Comparison of ENCODE assay signal across 20 cellular contexts in genomic region chr11:61596539-61596938, GRCh38. TPM values are rescaled to one million over a fixed set of nuclear protein-coding genes. Genes with fewer than 3 reads are reported as not detected.
A peak's percentile ranks its signal among the peaks of the same experiment; 100 is the strongest.
DNase-seq lines count a peak whose midpoint lies in the region; ATAC-seq and TF ChIP-seq lines count a peak whose summit lies in the region.
"Had no signal": no experiment of that assay in that cellular context is flagged by ENCODE, and none has a peak within 500 bp of the region (broad histone marks: within the 10 kb centered on the region; RNA-seq: fewer than 3 reads in every experiment).

No MANE protein-coding gene starts in this region.

- H2AFZ ChIP-seq in neuronal stem cell (ENCODE audit: low read length) = no peak overlapping the region
- H2AFZ ChIP-seq: GM23248 had no signal

- no peak overlapping the region for H3K4ac ChIP-seq in neuronal stem cell (ENCODE audit: low read length)

- no peak overlapping the region for H3K4me3 Mint-ChIP-seq in activated T-cell treated with anti-CD3 and anti-CD28 coated beads, Interleukin-2, amount 50 U/mL, for 24 hours
- H3K4me3 Mint-ChIP-seq: CD14-positive monocyte; CD4-positive, alpha-beta memory T cell; HFFc6 had no signal

- H3K9me3 Mint-ChIP-seq in activated T-cell treated with anti-CD3 and anti-CD28 coated beads, Interleukin-2, amount 50 U/mL, for 24 hours = no peaks in the 10 kb centered on the region
- H3K9me3 Mint-ChIP-seq: CD4-positive, alpha-beta memory T cell; HFFc6 had no signal

- DNase-seq in heart right ventricle (no peak), heart left ventricle (no peak), neuronal stem cell (ENCODE audit: low spot score) (no peak), NCI-H1694 treated with DMSO at 0.1 percent for 48 hours (lab: John Stamatoyannopoulos, UW) (no peak)
- DNase-seq in activated T-cell treated with anti-CD3 and anti-CD28 coated beads, Interleukin-2, amount 50 U/mL, for 24 hours = no peak
- DNase-seq: 8988T; CD4-positive, alpha-beta memory T cell; DMS153; DMS79; GDM1; GM23248; H7; HFFc6; IMR-90 had no signal

- no peak overlapping the region for H3K23ac ChIP-seq in neuronal stem cell (ENCODE audit: low read depth, low read length, poor library complexity)

- H3K36me3 Mint-ChIP-seq in activated T-cell treated with anti-CD3 and anti-CD28 coated beads, Interleukin-2, amount 50 U/mL, for 24 hours (ENCODE audit: low read depth) = no peaks in the 10 kb centered on the region
- H3K36me3 Mint-ChIP-seq: CD14-positive monocyte; CD4-positive, alpha-beta memory T cell had no signal

- peaks cover 46% of the 10 kb centered on the region for H3K27me3 Mint-ChIP-seq in activated T-cell treated with anti-CD3 and anti-CD28 coated beads, Interleukin-2, amount 50 U/mL, for 24 hours

- no peak for TF ChIP-seq POLR2A in heart left ventricle (IDR thresholded peaks at IDR 0.05)

- no peak overlapping the region for H3K14ac ChIP-seq in neuronal stem cell (ENCODE audit: low read length)

- no peaks in the 10 kb centered on the region for H3K9me3 ChIP-seq in heart right ventricle
- H3K9me3 ChIP-seq in heart left ventricle = no peaks in the 10 kb centered on the region
- no peaks in the 10 kb centered on the region for H3K9me3 ChIP-seq in neuronal stem cell (replicated peaks in 1 of 2; ENCODE audit: control insufficient read depth in 2 of 2, insufficient read depth in 1 of 2, low read depth in 1 of 2, low read length in 2 of 2)
- no peaks in the 10 kb centered on the region for H3K9me3 ChIP-seq in subcutaneous abdominal adipose tissue (ENCODE audit: control insufficient read depth in 5 of 5, low read length in 5 of 5)
- H3K9me3 ChIP-seq: BLaER1 had no signal

- intact Hi-C loops in heart right ventricle (cut with DNase I) (no loop called here), heart left ventricle (cut with DNase I) (no loop called here)

- H3K79me1 ChIP-seq in neuronal stem cell (ENCODE audit: low read depth, low read length) = no peaks in the 10 kb centered on the region

- TF ChIP-seq CTCF in heart right ventricle (IDR thresholded peaks at IDR 0.05) = no peak
- no peak for TF ChIP-seq CTCF in heart left ventricle (IDR thresholded peaks at IDR 0.05)
- TF ChIP-seq CTCF in VCaP (conservative IDR thresholded peaks at IDR 0.05) = no peak

- H3K4me1 ChIP-seq in heart right ventricle = peaks cover 16 to 64% (median 37%) of the 10 kb centered on the region in 9 donors
- peaks cover 0 to 53% (median 19%) of the 10 kb centered on the region in 12 donors for H3K4me1 ChIP-seq in heart left ventricle
- H3K4me1 ChIP-seq in neuronal stem cell (ENCODE audit: control insufficient read depth in 2 of 2, insufficient read depth in 1 of 2, low read depth in 1 of 2, low read length in 2 of 2) = peaks cover 4% of the 10 kb centered on the region in 2 donors
- peaks cover 0 to 45% (median 25%) of the 10 kb centered on the region in 5 donors for H3K4me1 ChIP-seq in subcutaneous abdominal adipose tissue (ENCODE audit: control insufficient read depth in 5 of 5, insufficient read depth in 5 of 5, low read length in 5 of 5)

- H3K4me3 ChIP-seq in heart right ventricle (no peak overlapping the region), heart left ventricle (no peak overlapping the region), neuronal stem cell (ENCODE audit: low read length in 2 of 2) (no peak overlapping the region), subcutaneous abdominal adipose tissue (ENCODE audit: low read depth in 1 of 5, low read length in 5 of 5) (no peak overlapping the region)
- H3K4me3 ChIP-seq: BLaER1, GM23248 had no signal

- H3K9ac ChIP-seq in neuronal stem cell (ENCODE audit: low read depth, low read length, poor library complexity) = no peak overlapping the region
- H3K9ac ChIP-seq in subcutaneous abdominal adipose tissue (ENCODE audit: low read length in 5 of 5) = no peak overlapping the region
- H3K9ac ChIP-seq: BLaER1, GM23248 had no signal

- H3K36me3 ChIP-seq in heart right ventricle = no peaks in the 10 kb centered on the region
- no peaks in the 10 kb centered on the region for H3K36me3 ChIP-seq in heart left ventricle
- H3K36me3 ChIP-seq in neuronal stem cell (replicated peaks in 1 of 2; ENCODE audit: control insufficient read depth in 2 of 2, insufficient read depth in 2 of 2, low read length in 2 of 2) = no peaks in the 10 kb centered on the region
- no peaks in the 10 kb centered on the region for H3K36me3 ChIP-seq in subcutaneous abdominal adipose tissue (ENCODE audit: control insufficient read depth in 5 of 5, insufficient read depth in 5 of 5, low read length in 5 of 5)
- H3K36me3 ChIP-seq: BLaER1 had no signal

- no peak overlapping the region for H3K18ac ChIP-seq in neuronal stem cell (ENCODE audit: low read length)

- peak overlapping the region in 7 of 10 donors; percentile 65 to 87 (median 78) for H3K27ac ChIP-seq in heart right ventricle
- peak overlapping the region in 5 of 12 donors; percentile 57 to 87 (median 77) for H3K27ac ChIP-seq in heart left ventricle
- H3K27ac ChIP-seq in VCaP = peak overlapping the region; percentile 65; the same call in 1 of the 2 replicates
- H3K27ac ChIP-seq in neuronal stem cell (replicated peaks; ENCODE audit: low read length) = no peak overlapping the region
- H3K27ac ChIP-seq in subcutaneous abdominal adipose tissue (ENCODE audit: low read depth, low read length) = peak overlapping the region; percentile 70
- H3K27ac ChIP-seq: BLaER1, GM23248, HL-60 had no signal

- no peak overlapping the region for H2BK5ac ChIP-seq in neuronal stem cell (ENCODE audit: low read length)

- H2BK120ac ChIP-seq in neuronal stem cell (ENCODE audit: low read depth, low read length) = no peak overlapping the region

- no peak overlapping the region for H3K27ac Mint-ChIP-seq in activated T-cell treated with anti-CD3 and anti-CD28 coated beads, Interleukin-2, amount 50 U/mL, for 24 hours
- H3K27ac Mint-ChIP-seq: CD14-positive monocyte; CD4-positive, alpha-beta memory T cell; HFFc6 had no signal

- H3K4me1 Mint-ChIP-seq in activated T-cell treated with anti-CD3 and anti-CD28 coated beads, Interleukin-2, amount 50 U/mL, for 24 hours (ENCODE audit: low read depth) = no peaks in the 10 kb centered on the region
- H3K4me1 Mint-ChIP-seq: CD4-positive, alpha-beta memory T cell had no signal

- H3K27me3 ChIP-seq in heart right ventricle (peaks cover 0 to 4% (median 0%) of the 10 kb centered on the region in 7 donors), heart left ventricle (no peaks in the 10 kb centered on the region), neuronal stem cell (ENCODE audit: control insufficient read depth in 3 of 3, insufficient read depth in 3 of 3, low read depth in 1 of 3, low read length in 3 of 3) (peaks cover 0 to 62% (median 2%) of the 10 kb centered on the region in 3 experiments), subcutaneous abdominal adipose tissue (ENCODE audit: control insufficient read depth in 5 of 5, insufficient read depth in 4 of 5, low read length in 5 of 5) (peaks cover 2 to 23% (median 9%) of the 10 kb centered on the region in 5 donors)
- H3K27me3 ChIP-seq: BLaER1 had no signal

- no peak overlapping the region for H4K91ac ChIP-seq in neuronal stem cell (ENCODE audit: low read depth, low read length, poor library complexity)

- H2BK12ac ChIP-seq in neuronal stem cell (ENCODE audit: low read length) = no peak overlapping the region

- no peak overlapping the region for H2BK15ac ChIP-seq in neuronal stem cell (ENCODE audit: low read length)

- H2AK5ac ChIP-seq in neuronal stem cell (ENCODE audit: low read depth, low read length) = peak overlapping the region; percentile 6

- 90 to 95% methylated on average over 1 of the region's 1 CpG for WGBS in heart right ventricle, 2 donors
- 87 to 100% (median 98%) methylated on average over 1 of the region's 1 CpG for WGBS in heart left ventricle, 4 donors
- no CpG with 5 or more reads among the region's 1 CpG for WGBS in neuronal stem cell (ENCODE audit: extremely low coverage in 2 of 2, insufficient read length in 2 of 2, insufficient replicate concordance in 1 of 2), 2 donors

- H4K8ac ChIP-seq in neuronal stem cell (ENCODE audit: low read depth, low read length) = no peak overlapping the region

- no peak overlapping the region for H3K4me2 ChIP-seq in neuronal stem cell (ENCODE audit: insufficient read depth, low read length, poor library complexity, severe bottlenecking)
- H3K4me2 ChIP-seq: BLaER1 had no signal

- ATAC-seq in heart right ventricle = no peak
- ATAC-seq in heart left ventricle = no peak
- ATAC-seq in GM21447 (IDR thresholded peaks at IDR 0.05; ENCODE audit: unreplicated experiment) = no peak

RNA-seq across cellular contexts. Expression of gene SYT7, which starts 15.7 kb away (rescaled TPM):
- total RNA-seq in heart right ventricle (10 to 100 TPM; 11.5 to 26.1 (median 18.7) TPM), heart left ventricle (10 to 100 TPM; 12.4 to 22.7 (median 17.4) TPM)
- polyA plus RNA-seq in heart right ventricle (10 to 100 TPM; 17.1 to 19.4 TPM), heart left ventricle (10 to 100 TPM; 13.0 to 34.7 TPM)
- polyA plus RNA-seq in neuronal stem cell (2013, experiment 1 of 2) = 2.5 TPM
- polyA plus RNA-seq in neuronal stem cell (2013, experiment 2 of 2) = 2.3 TPM
- total RNA-seq: CD4-positive, alpha-beta memory T cell had no signal
- polyA plus RNA-seq: CD14-positive monocyte; CD4-positive, alpha-beta memory T cell had no signal
